ENCODE assay signal across 8 cellular contexts in genomic region chr17:29617125-29617480, GRCh38. TPM values are rescaled to one million over a fixed set of nuclear protein-coding genes. Genes with fewer than 3 reads are reported as not detected.
DNase-seq lines count a peak whose midpoint lies in the region; ATAC-seq and TF ChIP-seq lines count a peak whose summit lies in the region.

No MANE protein-coding gene starts in this region.

- peaks cover 2% of the 10 kb centered on the region for H3K4me1 Mint-ChIP-seq in endodermal cell

- no peak overlapping the region for H3K4me3 Mint-ChIP-seq in endodermal cell

- no peaks in the 10 kb centered on the region for H3K36me3 Mint-ChIP-seq in endodermal cell (ENCODE audit: low read depth)

- DNase-seq in GDM1 (lab: John Stamatoyannopoulos, UW) (peak; percentile 79), NCI-H524 (lab: John Stamatoyannopoulos, UW) (peak; percentile 67 to 91), endodermal cell (peak; percentile 96), middle frontal gyrus (ENCODE audit: extremely low spot score, low spot score) (peak; percentile 62)
- peak; percentile 79 to 93 (median 90) for DNase-seq in activated CD8-positive, alpha-beta memory T cell treated with anti-CD3 and anti-CD28 coated beads for 48 hours (ENCODE audit: low read depth in 2 of 3, low spot score in 2 of 3)
- DNase-seq in stimulated activated CD8-positive, alpha-beta memory T cell treated with anti-CD3 and anti-CD28 coated beads, Interleukin-2, amount 100 ng/mL, for 48 hours (ENCODE audit: low read depth in 2 of 2) = peak; percentile 84 to 91

- no peak overlapping the region for H3K27ac ChIP-seq in endodermal cell (ENCODE audit: low read depth, low read length)

- H3K9me3 Mint-ChIP-seq in endodermal cell = peaks cover 1% of the 10 kb centered on the region

- no peaks in the 10 kb centered on the region for H3K4me1 ChIP-seq in endodermal cell (ENCODE audit: control insufficient read depth, insufficient read depth, low read length)

- peak; percentile 76 for TF ChIP-seq CTCF in endodermal cell (conservative IDR thresholded peaks at IDR 0.05)

- H3K27me3 Mint-ChIP-seq in endodermal cell (ENCODE audit: insufficient read depth) = peaks cover 98% of the 10 kb centered on the region

- no peaks in the 10 kb centered on the region for H3K36me3 ChIP-seq in endodermal cell (ENCODE audit: control insufficient read depth, insufficient read depth, low read length)

- 11 to 17% methylated on average over 3 to 16 of the region's 16 CpGs for WGBS in endodermal cell (ENCODE audit: insufficient coverage in 1 of 2, insufficient read length in 1 of 2), 2 experiments

- no peak overlapping the region for H3K4me3 ChIP-seq in endodermal cell (ENCODE audit: low read length)

- peaks cover 91% of the 10 kb centered on the region for H3K27me3 ChIP-seq in endodermal cell (ENCODE audit: control insufficient read depth, insufficient read depth, low read length, poor library complexity, severe bottlenecking)

- H3K9me3 ChIP-seq in endodermal cell (ENCODE audit: control insufficient read depth, low read length) = no peaks in the 10 kb centered on the region

- ATAC-seq in HG02981 (IDR thresholded peaks at IDR 0.05; ENCODE audit: unreplicated experiment) (peak; percentile 46), GM18519 (IDR thresholded peaks at IDR 0.05; ENCODE audit: low FRiP score, unreplicated experiment) (no peak)

- no peak overlapping the region for H3K27ac Mint-ChIP-seq in endodermal cell

- no peak overlapping the region for H3K9ac ChIP-seq in endodermal cell (ENCODE audit: extremely low read depth, low read length, poor library complexity, severe bottlenecking)

RNA-seq across cellular contexts. Expression of gene CORO6, which starts 5.6 kb away (rescaled TPM):
- total RNA-seq in endodermal cell = under 1 TPM; 0.86 to 1.00 TPM
- polyA plus RNA-seq in endodermal cell (2013, experiment 1 of 2) = 6.2 TPM
- 5.3 TPM for polyA plus RNA-seq in endodermal cell (2013, experiment 2 of 2)

RNA-seq across cellular contexts. Expression of gene ANKRD13B, which starts 24.2 kb away (rescaled TPM):
- 1 to 10 TPM; 2.2 to 2.6 TPM for total RNA-seq in endodermal cell
- 36.5 TPM for polyA plus RNA-seq in endodermal cell (2013, experiment 1 of 2)
- polyA plus RNA-seq in endodermal cell (2013, experiment 2 of 2) = 28.4 TPM

RNA-seq across cellular contexts. Expression of gene GIT1, which starts 27.7 kb away (rescaled TPM):
- 10 to 100 TPM; 45.0 to 61.8 TPM for total RNA-seq in endodermal cell
- 47.1 TPM for polyA plus RNA-seq in endodermal cell (2013, experiment 1 of 2)
- 48.9 TPM for polyA plus RNA-seq in endodermal cell (2013, experiment 2 of 2)

RNA-seq across cellular contexts. Expression of gene TP53I13, which starts 48.6 kb away (rescaled TPM):
- total RNA-seq in endodermal cell = 10 to 100 TPM; 21.7 to 31.0 TPM
- polyA plus RNA-seq in endodermal cell (2013, experiment 1 of 2) = 34.6 TPM
- 33.7 TPM for polyA plus RNA-seq in endodermal cell (2013, experiment 2 of 2)

RNA-seq across cellular contexts. Expression of gene ABHD15, which starts 50.3 kb away (rescaled TPM):
- total RNA-seq in endodermal cell = 1 to 10 TPM; 1.4 to 2.1 TPM
- 1.9 TPM for polyA plus RNA-seq in endodermal cell (2013, experiment 1 of 2)
- polyA plus RNA-seq in endodermal cell (2013, experiment 2 of 2) = 1.4 TPM
